In the genomic region with DNA sequence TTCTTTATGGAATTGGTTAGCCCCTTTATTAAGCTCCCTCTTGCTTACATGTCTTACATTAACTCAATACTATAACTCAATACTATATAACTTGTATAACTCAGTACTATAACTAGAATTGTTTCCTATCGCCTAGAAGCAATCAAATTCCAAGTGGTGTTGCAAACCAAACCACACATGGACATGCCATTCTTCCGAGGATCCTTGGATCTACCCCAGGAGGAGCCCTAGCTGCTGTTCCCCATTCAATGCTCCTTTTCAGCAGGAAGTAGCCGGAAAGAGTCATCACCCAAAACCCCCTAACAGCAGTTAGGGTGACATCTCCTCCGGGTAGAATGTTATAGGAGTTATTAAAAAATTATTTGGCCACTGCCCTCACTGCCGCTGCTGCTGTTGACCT, we compare ENCODE assay signal across 17 cellular contexts. TPM values are rescaled to one million over a fixed set of nuclear protein-coding genes. Genes with fewer than 3 reads are reported as not detected.
"Had no signal": no experiment of that assay in that cellular context is flagged by ENCODE, and none has a peak within 500 bp of the region (broad histone marks: within the 10 kb centered on the region; RNA-seq: fewer than 3 reads in every experiment).

No MANE protein-coding gene starts in this region.

- H3K36me3 ChIP-seq: pancreas, thyroid gland, uterus had no signal

- H3K9me3 ChIP-seq: pancreas, thyroid gland, uterus had no signal

- H3K9me3 Mint-ChIP-seq: activated T-helper 1 cell treated with anti-CD3 and anti-CD28 coated beads, Interleukin-12 subunit alpha, Interleukin-12 subunit beta, Interleukin-2, Interleukin-4 antibody, amounts not matched to agents 30 ng/mL and 10 ng/mL and 1 ng/mL, durations not matched to agents 14 hours and 24 hours and 36 hours; dendritic cell treated with granulocyte-macrophage colony-stimulating factor and Interleukin-4, amounts not matched to agents 40 ng/mL and 50 ng/mL, for 4 days; endodermal cell had no signal

- H3K27ac ChIP-seq: pancreas, thyroid gland, uterus had no signal

- H3K27ac Mint-ChIP-seq: activated CD8-positive, alpha-beta T cell treated with anti-CD3 and anti-CD28 coated beads for 36 hours; brain; dendritic cell treated with granulocyte-macrophage colony-stimulating factor and Interleukin-4, amounts not matched to agents 40 ng/mL and 50 ng/mL, for 4 days; endodermal cell had no signal

- H3K4me3 Mint-ChIP-seq: activated CD8-positive, alpha-beta T cell treated with anti-CD3 and anti-CD28 coated beads for 36 hours; activated T-helper 1 cell treated with anti-CD3 and anti-CD28 coated beads, Interleukin-12 subunit alpha, Interleukin-12 subunit beta, Interleukin-2, Interleukin-4 antibody, amounts not matched to agents 30 ng/mL and 10 ng/mL and 1 ng/mL, durations not matched to agents 14 hours and 24 hours and 36 hours; brain; dendritic cell treated with granulocyte-macrophage colony-stimulating factor and Interleukin-4, amounts not matched to agents 40 ng/mL and 50 ng/mL, for 4 days; endodermal cell; neural crest cell had no signal

- H3K27me3 ChIP-seq: pancreas, thyroid gland, uterus had no signal

- DNase-seq: activated CD8-positive, alpha-beta memory T cell treated with anti-CD3 and anti-CD28 coated beads, Interleukin-2, amount 50 U/mL, for 4 hours; activated CD8-positive, alpha-beta T cell treated with anti-CD3 and anti-CD28 coated beads for 36 hours; activated naive CD4-positive, alpha-beta T cell; amniotic stem cell; endodermal cell; kidney; left ventricle myocardium superior; pancreas; retina; SW 1271; thyroid gland; uterus had no signal

- H3K27me3 Mint-ChIP-seq: activated CD8-positive, alpha-beta T cell treated with anti-CD3 and anti-CD28 coated beads for 36 hours; brain; dendritic cell treated with granulocyte-macrophage colony-stimulating factor and Interleukin-4, amounts not matched to agents 40 ng/mL and 50 ng/mL, for 4 days had no signal

- ATAC-seq: activated CD4-positive, CD25-positive, alpha-beta regulatory T cell treated with anti-CD3 and anti-CD28 coated beads, Interleukin-2, amount 50 U/mL, for 24 hours; activated CD8-positive, alpha-beta T cell treated with anti-CD3 and anti-CD28 coated beads for 36 hours; left ventricle myocardium superior; pancreas had no signal

- H3K4me1 ChIP-seq: thyroid gland had no signal

- H3K4me3 ChIP-seq: pancreas, thyroid gland, uterus had no signal

RNA-seq across cellular contexts. Expression of gene PLN, which starts 40.5 kb away (rescaled TPM):
- total RNA-seq: activated CD8-positive, alpha-beta T cell treated with anti-CD3 and anti-CD28 coated beads for 36 hours; activated T-helper 1 cell treated with anti-CD3 and anti-CD28 coated beads, Interleukin-12 subunit alpha, Interleukin-12 subunit beta, Interleukin-2, Interleukin-4 antibody, amounts not matched to agents 30 ng/mL and 10 ng/mL and 1 ng/mL, durations not matched to agents 14 hours and 24 hours and 36 hours; endodermal cell; neural crest cell had no signal
